In the genomic region with DNA sequence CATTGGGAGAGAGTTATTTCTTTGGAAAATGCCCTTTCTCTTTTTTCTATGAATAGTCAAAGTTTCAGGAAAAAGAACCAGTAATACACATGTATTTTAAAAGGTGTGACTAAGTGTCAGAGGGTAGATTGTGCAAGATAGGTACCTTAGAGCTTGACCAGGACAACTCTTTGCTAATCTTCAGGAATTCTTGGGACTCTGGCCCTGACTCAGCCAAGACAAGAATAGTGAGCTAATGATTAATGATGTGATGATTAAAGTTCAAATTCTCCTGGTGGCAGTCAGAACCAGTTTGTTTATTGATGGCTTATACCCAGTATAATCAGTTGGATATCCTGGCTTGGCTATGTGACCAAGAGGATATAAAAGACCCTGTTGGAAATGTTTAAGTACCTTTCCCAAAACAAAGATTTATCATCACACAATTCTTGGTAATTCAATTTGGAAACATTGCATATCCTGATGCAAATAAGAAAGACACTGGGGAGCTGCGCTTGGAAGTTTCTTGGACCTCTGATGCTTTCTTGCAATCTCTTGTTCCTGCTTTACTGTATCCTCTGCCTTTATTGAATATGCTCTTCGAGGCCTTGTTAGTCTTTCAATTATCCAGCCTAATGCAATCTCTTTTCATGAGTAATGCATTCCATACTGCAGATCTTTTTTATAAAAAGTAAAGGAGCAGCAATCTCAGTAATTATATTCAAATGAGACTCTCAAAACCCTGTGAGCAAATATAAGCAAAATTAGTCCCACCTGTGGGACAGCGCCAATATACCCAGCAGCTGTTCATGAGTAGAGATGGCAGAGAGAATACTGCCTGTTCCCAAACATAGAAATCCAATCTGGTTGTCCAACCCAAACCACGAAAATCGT, we compare ENCODE assay signal across 14 cellular contexts. TPM values are rescaled to one million over a fixed set of nuclear protein-coding genes. Genes with fewer than 3 reads are reported as not detected.
DNase-seq lines count a peak whose midpoint lies in the region; ATAC-seq and TF ChIP-seq lines count a peak whose summit lies in the region.
"Had no signal": no experiment of that assay in that cellular context is flagged by ENCODE, and none has a peak within 500 bp of the region (broad histone marks: within the 10 kb centered on the region; RNA-seq: fewer than 3 reads in every experiment).

No MANE protein-coding gene starts in this region.

- TF ChIP-seq CTCF in HFFc6 (IDR thresholded peaks at IDR 0.05) (no peak), RWPE1 (conservative IDR thresholded peaks at IDR 0.05; ENCODE audit: low read depth) (no peak), fibroblast of villous mesenchyme (IDR thresholded peaks at IDR 0.05; ENCODE audit: insufficient read depth, low read depth, low read length) (no peak), nephron (IDR thresholded peaks at IDR 0.05; ENCODE audit: unreplicated experiment in 3 of 3) (no peak)
- TF ChIP-seq CTCF in CD4-positive, alpha-beta T cell (IDR thresholded peaks at IDR 0.05): no peak

- H3K36me3 Mint-ChIP-seq in HFFc6 (ENCODE audit: low read depth): peaks cover 17% of the 10 kb centered on the region
- H3K36me3 Mint-ChIP-seq in nephron (ENCODE audit: low read depth): no peaks in the 10 kb centered on the region
- H3K36me3 Mint-ChIP-seq in activated naive CD8-positive, alpha-beta T cell treated with anti-CD3 and anti-CD28 coated beads for 36 hours: no peaks in the 10 kb centered on the region
- H3K36me3 Mint-ChIP-seq in CD4-positive, alpha-beta T cell (ENCODE audit: low read depth): no peaks in the 10 kb centered on the region

- ATAC-seq in CD4-positive, alpha-beta T cell (ENCODE audit: poor library complexity): no peak

- H3K27ac Mint-ChIP-seq in HFFc6: peak overlapping the region; percentile 60
- H3K27ac Mint-ChIP-seq in nephron: peak overlapping the region; percentile 28 to 72 (median 54)
- H3K27ac Mint-ChIP-seq in activated naive CD8-positive, alpha-beta T cell treated with anti-CD3 and anti-CD28 coated beads for 36 hours: no peak overlapping the region
- H3K27ac Mint-ChIP-seq in CD4-positive, alpha-beta T cell: no peak overlapping the region

- H3K9me3 Mint-ChIP-seq in HFFc6: peaks cover 11% of the 10 kb centered on the region
- H3K9me3 Mint-ChIP-seq in nephron: peaks cover 5% of the 10 kb centered on the region
- peaks cover 1% of the 10 kb centered on the region for H3K9me3 Mint-ChIP-seq in activated naive CD8-positive, alpha-beta T cell treated with anti-CD3 and anti-CD28 coated beads for 36 hours
- H3K9me3 Mint-ChIP-seq in CD4-positive, alpha-beta T cell: peaks cover 3% of the 10 kb centered on the region

- peak overlapping the region; percentile 47 for H3K4me3 Mint-ChIP-seq in HFFc6
- no peak overlapping the region for H3K4me3 Mint-ChIP-seq in nephron
- no peak overlapping the region for H3K4me3 Mint-ChIP-seq in activated naive CD8-positive, alpha-beta T cell treated with anti-CD3 and anti-CD28 coated beads for 36 hours
- no peak overlapping the region for H3K4me3 Mint-ChIP-seq in CD4-positive, alpha-beta T cell

- peaks cover 8% of the 10 kb centered on the region for H3K27me3 ChIP-seq in CD4-positive, alpha-beta T cell (ENCODE audit: control insufficient read depth, insufficient read depth, low read length)

- H3K27me3 Mint-ChIP-seq in HFFc6 (ENCODE audit: insufficient read depth) (peaks cover 2% of the 10 kb centered on the region; the same call in 1 of the 2 replicates), nephron (ENCODE audit: low read depth) (no peaks in the 10 kb centered on the region)
- H3K27me3 Mint-ChIP-seq in activated naive CD8-positive, alpha-beta T cell treated with anti-CD3 and anti-CD28 coated beads for 36 hours: peaks cover 7% of the 10 kb centered on the region
- peaks cover 14% of the 10 kb centered on the region for H3K27me3 Mint-ChIP-seq in CD4-positive, alpha-beta T cell

- no peaks in the 10 kb centered on the region for H3K9me3 ChIP-seq in CD4-positive, alpha-beta T cell (ENCODE audit: control insufficient read depth, low read length)

- CTCF ChIA-PET in RWPE1 (lab: Yijun Ruan, JAX): interaction anchor here (0.6 kb wide), 1 partner anchor 43 kb away, joined by 3 read pairs; no protein-coding TSS in a partner anchor
- CTCF ChIA-PET in CD4-positive, alpha-beta T cell (lab: Charles Lee): no interaction called here

- peaks cover 97% of the 10 kb centered on the region for H3K4me1 Mint-ChIP-seq in HFFc6 (ENCODE audit: low read depth)
- H3K4me1 Mint-ChIP-seq in nephron: no peaks in the 10 kb centered on the region
- no peaks in the 10 kb centered on the region for H3K4me1 Mint-ChIP-seq in activated naive CD8-positive, alpha-beta T cell treated with anti-CD3 and anti-CD28 coated beads for 36 hours
- no peaks in the 10 kb centered on the region for H3K4me1 Mint-ChIP-seq in CD4-positive, alpha-beta T cell (ENCODE audit: low read depth)

- no peak overlapping the region for H3K27ac ChIP-seq in RWPE1
- H3K27ac ChIP-seq in CD4-positive, alpha-beta T cell (ENCODE audit: low read depth, low read length): no peak overlapping the region

- POLR2A ChIA-PET in RWPE1 (lab: Yijun Ruan, JAX; ENCODE audit: low non-redundant PET): no interaction called here
- POLR2A ChIA-PET in CD4-positive, alpha-beta T cell (lab: Charles Lee): no interaction called here

- DNase-seq in HFFc6: peak; percentile 75
- peak; percentile 58 for DNase-seq in RWPE1 (ENCODE audit: low spot score)
- peak; percentile 48 for DNase-seq in fibroblast of villous mesenchyme (ENCODE audit: low read depth)
- no peak for DNase-seq in activated naive CD8-positive, alpha-beta T cell treated with anti-CD3 and anti-CD28 coated beads for 36 hours
- no peak for DNase-seq in nucleus accumbens (lab: John Stamatoyannopoulos, UW)
- DNase-seq in NCI-H345 treated with DMSO at 0.1 percent for 48 hours (lab: John Stamatoyannopoulos, UW; ENCODE audit: unreplicated experiment): no peak
- DNase-seq in CD4-positive, alpha-beta T cell: no peak
- DNase-seq: activated gamma-delta T cell treated with Interleukin-2 at 50 U/mL for 16 hours, cerebellar nuclear complex, DMS79 treated with DMSO at 0.1 percent for 48 hours, glutamatergic neuron, midbrain, NCI-H1092 treated with DMSO at 0.1 percent for 48 hours had no signal

- H3K4me3 ChIP-seq in fibroblast of villous mesenchyme (ENCODE audit: low read depth, low read length): no peak overlapping the region

- intact Hi-C loops in CD4-positive, alpha-beta T cell (cut with DNase I, micrococcal nuclease): no loop called here

RNA-seq across cellular contexts. Expression of a gene that starts 48.0 kb away (rescaled TPM):
- total RNA-seq in HFFc6 (2021; fragmentation: NEBNext Ultra II Directional; extraction: Animal tissue kit (Norgen Biotek cat#: 25700)): 1 to 10 TPM; 1.8 to 2.4 (median 2.1) TPM
- 0.97 and 2.2 TPM in 2 replicates for total RNA-seq in fibroblast of villous mesenchyme
- 1 to 10 TPM; 1.9 to 2.2 TPM for total RNA-seq in activated naive CD8-positive, alpha-beta T cell treated with anti-CD3 and anti-CD28 coated beads for 36 hours
- total RNA-seq in CD4-positive, alpha-beta T cell: 1 to 10 TPM in 1 of 2 experiments, under 1 TPM in 1; 0.96 to 1.2 TPM

RNA-seq across cellular contexts. Expression of a gene that starts 49.5 kb away (rescaled TPM):
- not detected for total RNA-seq in HFFc6 (2021; fragmentation: NEBNext Ultra II Directional; extraction: Animal tissue kit (Norgen Biotek cat#: 25700))
- total RNA-seq in fibroblast of villous mesenchyme: not detected in 2 replicates
- not detected for total RNA-seq in activated naive CD8-positive, alpha-beta T cell treated with anti-CD3 and anti-CD28 coated beads for 36 hours
- total RNA-seq in CD4-positive, alpha-beta T cell: not detected

Comparison
In these comparisons a context has a peak if more than half of its experiments do, and no peak if none do; other contexts are left out.
1. DNase-seq: peak in HFFc6 (single experiment), RWPE1 (single experiment) and fibroblast of villous mesenchyme (single experiment); none in activated naive CD8-positive, alpha-beta T cell treated with anti-CD3 and anti-CD28 coated beads for 36 hours (single experiment), nucleus accumbens (0 of 56), NCI-H345 treated with DMSO at 0.1 percent for 48 hours (single experiment) and CD4-positive, alpha-beta T cell (0 of 10).
2. H3K27ac Mint-ChIP-seq: peak in HFFc6 (single experiment) and nephron (3 of 3); none in activated naive CD8-positive, alpha-beta T cell treated with anti-CD3 and anti-CD28 coated beads for 36 hours (single experiment) and CD4-positive, alpha-beta T cell (single experiment).